1 cellular context compared by ENCODE assay signal in the genomic region with DNA sequence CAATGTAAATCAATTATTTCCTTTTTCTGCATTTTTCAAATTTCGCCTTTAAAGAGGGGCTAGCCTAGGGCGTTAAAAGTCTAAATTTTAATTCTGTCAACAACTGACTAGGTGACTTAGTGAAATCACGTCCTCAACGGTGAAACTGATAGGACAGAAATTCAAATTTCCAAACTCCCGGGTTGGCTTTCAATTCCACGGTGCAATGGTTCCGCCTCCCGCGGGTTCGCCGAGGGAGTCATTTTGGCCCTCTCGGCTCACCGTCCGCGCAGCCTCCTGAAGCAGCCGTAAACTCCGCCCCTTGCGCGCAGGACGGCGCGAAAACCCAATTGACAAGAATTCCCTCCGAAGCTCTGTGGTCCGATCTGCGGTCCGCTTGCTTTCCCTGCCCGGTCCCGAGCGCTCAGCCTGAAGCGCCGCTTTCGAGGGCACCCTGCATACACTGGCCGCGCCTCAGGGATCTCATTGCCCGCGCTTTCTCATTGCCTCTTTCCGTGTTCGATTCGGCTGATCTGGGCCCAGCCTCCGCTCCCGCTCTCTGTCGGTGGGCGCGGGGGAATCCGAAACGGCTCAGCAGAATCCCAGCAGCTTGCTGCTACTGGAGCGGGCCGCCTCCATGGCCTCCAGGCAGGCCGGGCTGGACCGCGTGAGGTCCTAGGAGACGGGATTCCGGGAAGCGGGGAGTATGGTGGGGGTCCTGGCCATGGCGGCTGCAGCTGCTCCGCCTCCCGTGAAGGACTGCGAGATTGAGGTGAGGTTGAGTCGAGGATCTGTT.
A peak's percentile ranks its signal among the peaks of the same experiment; 100 is the strongest.
TF ChIP-seq lines count a peak whose summit lies in the region.

A gene with protein sequence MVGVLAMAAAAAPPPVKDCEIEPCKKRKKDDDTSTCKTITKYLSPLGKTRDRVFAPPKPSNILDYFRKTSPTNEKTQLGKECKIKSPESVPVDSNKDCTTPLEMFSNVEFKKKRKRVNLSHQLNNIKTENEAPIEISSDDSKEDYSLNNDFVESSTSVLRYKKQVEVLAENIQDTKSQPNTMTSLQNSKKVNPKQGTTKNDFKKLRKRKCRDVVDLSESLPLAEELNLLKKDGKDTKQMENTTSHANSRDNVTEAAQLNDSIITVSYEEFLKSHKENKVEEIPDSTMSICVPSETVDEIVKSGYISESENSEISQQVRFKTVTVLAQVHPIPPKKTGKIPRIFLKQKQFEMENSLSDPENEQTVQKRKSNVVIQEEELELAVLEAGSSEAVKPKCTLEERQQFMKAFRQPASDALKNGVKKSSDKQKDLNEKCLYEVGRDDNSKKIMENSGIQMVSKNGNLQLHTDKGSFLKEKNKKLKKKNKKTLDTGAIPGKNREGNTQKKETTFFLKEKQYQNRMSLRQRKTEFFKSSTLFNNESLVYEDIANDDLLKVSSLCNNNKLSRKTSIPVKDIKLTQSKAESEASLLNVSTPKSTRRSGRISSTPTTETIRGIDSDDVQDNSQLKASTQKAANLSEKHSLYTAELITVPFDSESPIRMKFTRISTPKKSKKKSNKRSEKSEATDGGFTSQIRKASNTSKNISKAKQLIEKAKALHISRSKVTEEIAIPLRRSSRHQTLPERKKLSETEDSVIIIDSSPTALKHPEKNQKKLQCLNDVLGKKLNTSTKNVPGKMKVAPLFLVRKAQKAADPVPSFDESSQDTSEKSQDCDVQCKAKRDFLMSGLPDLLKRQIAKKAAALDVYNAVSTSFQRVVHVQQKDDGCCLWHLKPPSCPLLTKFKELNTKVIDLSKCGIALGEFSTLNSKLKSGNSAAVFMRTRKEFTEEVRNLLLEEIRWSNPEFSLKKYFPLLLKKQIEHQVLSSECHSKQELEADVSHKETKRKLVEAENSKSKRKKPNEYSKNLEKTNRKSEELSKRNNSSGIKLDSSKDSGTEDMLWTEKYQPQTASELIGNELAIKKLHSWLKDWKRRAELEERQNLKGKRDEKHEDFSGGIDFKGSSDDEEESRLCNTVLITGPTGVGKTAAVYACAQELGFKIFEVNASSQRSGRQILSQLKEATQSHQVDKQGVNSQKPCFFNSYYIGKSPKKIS (N-terminal part only) (plus strand): TSS at position 304 of the 775 bp plus-strand sequence. CDS start 382 bp downstream, at position 686.

TF ChIP-seq in HEK293, 187 proteins besides CTCF, POLR2A, EP300 and RAD21 (continued from another document and continues in another):
- TF ChIP-seq ZNF544 (tag by site-specific recombination; IDR thresholded peaks at IDR 0.05), result no peak
- peak; percentile 59; the same call in 1 of the 2 replicates for TF ChIP-seq ZNF610 (tag by site-specific recombination; IDR thresholded peaks at IDR 0.05; ENCODE audit: borderline replicate concordance)
- TF ChIP-seq PRDM4 (tag by site-specific recombination; IDR thresholded peaks at IDR 0.05), result peak; percentile 83; the same call in 1 of the 2 replicates
- no peak for TF ChIP-seq ZNF292 (tag by site-specific recombination; IDR thresholded peaks at IDR 0.05; ENCODE audit: borderline replicate concordance, low read depth)
- no peak for TF ChIP-seq ZBTB21 (tag by site-specific recombination; IDR thresholded peaks at IDR 0.05)
- no peak for TF ChIP-seq ZNF585B (tag by site-specific recombination; IDR thresholded peaks at IDR 0.05)
- no peak for TF ChIP-seq ZNF791 (tag by site-specific recombination; IDR thresholded peaks at IDR 0.05)
- TF ChIP-seq ZNF175 (tag by site-specific recombination; IDR thresholded peaks at IDR 0.05), result no peak
- TF ChIP-seq, protein P1, sequence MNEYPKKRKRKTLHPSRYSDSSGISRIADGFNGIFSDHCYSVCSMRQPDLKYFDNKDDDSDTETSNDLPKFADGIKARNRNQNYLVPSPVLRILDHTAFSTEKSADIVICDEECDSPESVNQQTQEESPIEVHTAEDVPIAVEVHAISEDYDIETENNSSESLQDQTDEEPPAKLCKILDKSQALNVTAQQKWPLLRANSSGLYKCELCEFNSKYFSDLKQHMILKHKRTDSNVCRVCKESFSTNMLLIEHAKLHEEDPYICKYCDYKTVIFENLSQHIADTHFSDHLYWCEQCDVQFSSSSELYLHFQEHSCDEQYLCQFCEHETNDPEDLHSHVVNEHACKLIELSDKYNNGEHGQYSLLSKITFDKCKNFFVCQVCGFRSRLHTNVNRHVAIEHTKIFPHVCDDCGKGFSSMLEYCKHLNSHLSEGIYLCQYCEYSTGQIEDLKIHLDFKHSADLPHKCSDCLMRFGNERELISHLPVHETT (tag by site-specific recombination; IDR thresholded peaks at IDR 0.05), result peak; percentile 24; the same call in 1 of the 2 replicates
- TF ChIP-seq SP7 (tag by site-specific recombination; IDR thresholded peaks at IDR 0.05), result peak; percentile 71
- TF ChIP-seq ZNF670 (tag by site-specific recombination; IDR thresholded peaks at IDR 0.05; ENCODE audit: low read depth), result no peak
- TF ChIP-seq ZNF394 (tag by site-specific recombination; IDR thresholded peaks at IDR 0.05; ENCODE audit: borderline replicate concordance), result peak; percentile 65; the same call in 1 of the 2 replicates
- no peak for TF ChIP-seq ZNF571 (tag by site-specific recombination; IDR thresholded peaks at IDR 0.05)
- TF ChIP-seq, protein P2, sequence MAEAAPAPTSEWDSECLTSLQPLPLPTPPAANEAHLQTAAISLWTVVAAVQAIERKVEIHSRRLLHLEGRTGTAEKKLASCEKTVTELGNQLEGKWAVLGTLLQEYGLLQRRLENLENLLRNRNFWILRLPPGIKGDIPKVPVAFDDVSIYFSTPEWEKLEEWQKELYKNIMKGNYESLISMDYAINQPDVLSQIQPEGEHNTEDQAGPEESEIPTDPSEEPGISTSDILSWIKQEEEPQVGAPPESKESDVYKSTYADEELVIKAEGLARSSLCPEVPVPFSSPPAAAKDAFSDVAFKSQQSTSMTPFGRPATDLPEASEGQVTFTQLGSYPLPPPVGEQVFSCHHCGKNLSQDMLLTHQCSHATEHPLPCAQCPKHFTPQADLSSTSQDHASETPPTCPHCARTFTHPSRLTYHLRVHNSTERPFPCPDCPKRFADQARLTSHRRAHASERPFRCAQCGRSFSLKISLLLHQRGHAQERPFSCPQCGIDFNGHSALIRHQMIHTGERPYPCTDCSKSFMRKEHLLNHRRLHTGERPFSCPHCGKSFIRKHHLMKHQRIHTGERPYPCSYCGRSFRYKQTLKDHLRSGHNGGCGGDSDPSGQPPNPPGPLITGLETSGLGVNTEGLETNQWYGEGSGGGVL (tag by site-specific recombination; IDR thresholded peaks at IDR 0.05), result no peak
- TF ChIP-seq TRIM28 (IDR thresholded peaks at IDR 0.05; ENCODE audit: borderline replicate concordance, low read length), result peak; percentile 47; the same call in 1 of the 2 replicates
- no peak for TF ChIP-seq EGR2 (tag by site-specific recombination; IDR thresholded peaks at IDR 0.05; ENCODE audit: low read depth)
- TF ChIP-seq, protein P3, sequence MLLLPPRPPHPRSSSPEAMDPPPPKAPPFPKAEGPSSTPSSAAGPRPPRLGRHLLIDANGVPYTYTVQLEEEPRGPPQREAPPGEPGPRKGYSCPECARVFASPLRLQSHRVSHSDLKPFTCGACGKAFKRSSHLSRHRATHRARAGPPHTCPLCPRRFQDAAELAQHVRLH (tag by site-specific recombination; IDR thresholded peaks at IDR 0.05), result 0 out of 2 replicates have a peak, but pooled peaks have one; percentile 34
- TF ChIP-seq ZNF426 (tag by site-specific recombination; IDR thresholded peaks at IDR 0.05), result no peak
- no peak for TF ChIP-seq ZNF18 (tag by site-specific recombination; IDR thresholded peaks at IDR 0.05)
- TF ChIP-seq, protein P4, sequence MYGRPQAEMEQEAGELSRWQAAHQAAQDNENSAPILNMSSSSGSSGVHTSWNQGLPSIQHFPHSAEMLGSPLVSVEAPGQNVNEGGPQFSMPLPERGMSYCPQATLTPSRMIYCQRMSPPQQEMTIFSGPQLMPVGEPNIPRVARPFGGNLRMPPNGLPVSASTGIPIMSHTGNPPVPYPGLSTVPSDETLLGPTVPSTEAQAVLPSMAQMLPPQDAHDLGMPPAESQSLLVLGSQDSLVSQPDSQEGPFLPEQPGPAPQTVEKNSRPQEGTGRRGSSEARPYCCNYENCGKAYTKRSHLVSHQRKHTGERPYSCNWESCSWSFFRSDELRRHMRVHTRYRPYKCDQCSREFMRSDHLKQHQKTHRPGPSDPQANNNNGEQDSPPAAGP (tag by site-specific recombination; IDR thresholded peaks at IDR 0.05), result peak; percentile 70; the same call in 1 of the 2 replicates
- TF ChIP-seq ZBTB49 (tag by site-specific recombination; IDR thresholded peaks at IDR 0.05; ENCODE audit: low read depth), result no peak
- TF ChIP-seq REST (tag by site-specific recombination; IDR thresholded peaks at IDR 0.05), result no peak; the same call in 1 of the 2 replicates
